ENCODE assay signal across 12 cellular contexts in genomic region chrX:24343719-24344118, GRCh38. TPM values are rescaled to one million over a fixed set of nuclear protein-coding genes. Genes with fewer than 3 reads are reported as not detected.
A peak's percentile ranks its signal among the peaks of the same experiment; 100 is the strongest.
DNase-seq lines count a peak whose midpoint lies in the region; ATAC-seq, FAIRE-seq and TF ChIP-seq lines count a peak whose summit lies in the region.
"Had no signal": no experiment of that assay in that cellular context is flagged by ENCODE, and none has a peak within 500 bp of the region (broad histone marks: within the 10 kb centered on the region; RNA-seq: fewer than 3 reads in every experiment).

No MANE protein-coding gene starts in this region.

- peaks cover 16% of the 10 kb centered on the region for H3K4me1 Mint-ChIP-seq in activated T-helper 17 cell treated with anti-CD3 and anti-CD28 coated beads, Interleukin-2, amount 50 U/mL, for 72 hours
- H3K4me1 Mint-ChIP-seq: CD4-positive, alpha-beta memory T cell had no signal

- H3K36me3 ChIP-seq in hepatocyte (replicated peaks; ENCODE audit: insufficient read depth, low read depth) (no peaks in the 10 kb centered on the region), testis (ENCODE audit: low read depth, missing control alignments) (no peaks in the 10 kb centered on the region)
- H3K36me3 ChIP-seq: neutrophil, upper lobe of right lung had no signal

- peak; percentile 86 for ATAC-seq in GM19452 (IDR thresholded peaks at IDR 0.05; ENCODE audit: unreplicated experiment)
- peak; percentile 71 for ATAC-seq in HG03159 (IDR thresholded peaks at IDR 0.05; ENCODE audit: unreplicated experiment)
- peak; percentile 38 for ATAC-seq in activated T-helper 17 cell treated with anti-CD3 and anti-CD28 coated beads, Interleukin-2, amount 50 U/mL, for 72 hours (replicated peaks)
- ATAC-seq in GM21381 (IDR thresholded peaks at IDR 0.05; ENCODE audit: unreplicated experiment) = no peak
- ATAC-seq: upper lobe of right lung had no signal

- no peak for DNase-seq in GM12892 (ENCODE audit: insufficient read length)
- DNase-seq in hepatocyte (ENCODE audit: low spot score) = no peak
- DNase-seq in activated CD4-positive, CD25-positive, alpha-beta regulatory T cell (lab: John Stamatoyannopoulos, UW) = no peak
- DNase-seq in testis = no peak
- DNase-seq: CD4-positive, alpha-beta memory T cell; upper lobe of right lung had no signal

- H3K9me3 Mint-ChIP-seq in activated T-helper 17 cell treated with anti-CD3 and anti-CD28 coated beads, Interleukin-2, amount 50 U/mL, for 72 hours = no peaks in the 10 kb centered on the region
- H3K9me3 Mint-ChIP-seq: CD4-positive, alpha-beta memory T cell had no signal

- no peak for TF ChIP-seq POLR2A in GM12892 (IDR thresholded peaks at IDR 0.05; ENCODE audit: low read depth, low read length)
- no peak for TF ChIP-seq POLR2A in testis (IDR thresholded peaks at IDR 0.05)

- no peak overlapping the region for H3K4me2 ChIP-seq in hepatocyte

- peak; percentile 78 for FAIRE-seq in GM12892 (lab: Jason Lieb, UNC)

- TF ChIP-seq CTCF in hepatocyte (IDR thresholded peaks at IDR 0.05; ENCODE audit: poor library complexity) = no peak
- TF ChIP-seq CTCF in testis (IDR thresholded peaks at IDR 0.05) = no peak

- H3K27me3 ChIP-seq in hepatocyte = no peaks in the 10 kb centered on the region
- no peaks in the 10 kb centered on the region for H3K27me3 ChIP-seq in testis
- H3K27me3 ChIP-seq: upper lobe of right lung had no signal

- H3K9me2 ChIP-seq in hepatocyte (replicated peaks; ENCODE audit: insufficient read depth) = no peaks in the 10 kb centered on the region

- H3K4me3 ChIP-seq in hepatocyte = no peak overlapping the region
- H3K4me3 ChIP-seq in testis = no peak overlapping the region
- H3K4me3 ChIP-seq: SK-N-MC, upper lobe of right lung had no signal

- no peaks in the 10 kb centered on the region for H3K36me3 Mint-ChIP-seq in activated T-helper 17 cell treated with anti-CD3 and anti-CD28 coated beads, Interleukin-2, amount 50 U/mL, for 72 hours (ENCODE audit: low read depth)
- H3K36me3 Mint-ChIP-seq: CD4-positive, alpha-beta memory T cell had no signal

- whole genome bisulfite sequencing in hepatocyte (ENCODE audit: low lambda C conversion rate, missing lambda C conversion rate) = 89% methylated on average over 9 of the region's 9 CpGs
- 78 to 81% methylated on average over 9 of the region's 9 CpGs for whole genome bisulfite sequencing in testis, 2 donors

- no peaks in the 10 kb centered on the region for H4K20me1 ChIP-seq in hepatocyte (ENCODE audit: insufficient read depth, poor library complexity, severe bottlenecking)

- H3K4me1 ChIP-seq in hepatocyte (ENCODE audit: insufficient read depth) (peaks cover 12% of the 10 kb centered on the region), testis (no peaks in the 10 kb centered on the region)
- H3K4me1 ChIP-seq: upper lobe of right lung had no signal

- H3K4me3 Mint-ChIP-seq in activated T-helper 17 cell treated with anti-CD3 and anti-CD28 coated beads, Interleukin-2, amount 50 U/mL, for 72 hours = peak overlapping the region; percentile 25

- peaks cover 5% of the 10 kb centered on the region for H3K27me3 Mint-ChIP-seq in activated T-helper 17 cell treated with anti-CD3 and anti-CD28 coated beads, Interleukin-2, amount 50 U/mL, for 72 hours

- H3K9me3 ChIP-seq in hepatocyte (ENCODE audit: low read depth) (no peaks in the 10 kb centered on the region), testis (no peaks in the 10 kb centered on the region)
- H3K9me3 ChIP-seq: neutrophil, upper lobe of right lung had no signal

- H3K79me2 ChIP-seq in hepatocyte = no peaks in the 10 kb centered on the region

- H3K27ac ChIP-seq in hepatocyte (no peak overlapping the region), testis (no peak overlapping the region)
- H3K27ac ChIP-seq: neutrophil, SK-N-MC, upper lobe of right lung had no signal

- no peak overlapping the region for H3K27ac Mint-ChIP-seq in activated T-helper 17 cell treated with anti-CD3 and anti-CD28 coated beads, Interleukin-2, amount 50 U/mL, for 72 hours

- intact Hi-C loops in testis (cut with DNase I; ENCODE audit: low total_unique reads) = no loop called here

- H2AFZ ChIP-seq in hepatocyte = no peak overlapping the region

RNA-seq across cellular contexts. Expression of gene SUPT20HL1, which starts 16.7 kb away (rescaled TPM):
- not detected for polyA plus RNA-seq in GM12892 (2012; ENCODE audit: missing spikeins)
- 1 to 10 TPM in 1 of 2 donors, under 1 TPM in 1; 0.71 to 1.4 TPM for total RNA-seq in activated T-helper 17 cell treated with anti-CD3 and anti-CD28 coated beads, Interleukin-2, amount 50 U/mL, for 72 hours
- total RNA-seq in hepatocyte (not detected in 2 replicates), testis (1 to 10 TPM; 1.5 to 3.1 TPM)
- polyA plus RNA-seq in hepatocyte (0.07 TPM in 1 of 2 replicates, not detected in the other), testis (ENCODE audit: insufficient read depth, low read depth, low replicate concordance) (0.99 TPM)
- total RNA-seq: CD4-positive, alpha-beta memory T cell; upper lobe of right lung had no signal
- polyA plus RNA-seq: CD4-positive, alpha-beta memory T cell had no signal

RNA-seq across cellular contexts. Expression of gene SUPT20HL2, which starts 29.9 kb away (rescaled TPM):
- polyA plus RNA-seq in GM12892 (2012; ENCODE audit: missing spikeins) = not detected
- not detected for total RNA-seq in activated T-helper 17 cell treated with anti-CD3 and anti-CD28 coated beads, Interleukin-2, amount 50 U/mL, for 72 hours
- total RNA-seq in hepatocyte (not detected in 2 replicates), testis (10 to 100 TPM; 17.0 to 17.1 TPM)
- polyA plus RNA-seq in hepatocyte (not detected in 2 replicates), testis (ENCODE audit: insufficient read depth, low read depth, low replicate concordance) (2.0 TPM)
- total RNA-seq: CD4-positive, alpha-beta memory T cell; upper lobe of right lung had no signal
- polyA plus RNA-seq: CD4-positive, alpha-beta memory T cell had no signal

Comparison
In these comparisons a context has a peak if more than half of its experiments do, and no peak if none do; other contexts are left out.
1. RNA of gene SUPT20HL2, which starts 29.9 kb away (total RNA-seq): 17.0 to 17.1 TPM in testis; not detected in activated T-helper 17 cell treated with anti-CD3 and anti-CD28 coated beads, Interleukin-2, amount 50 U/mL, for 72 hours and not detected in hepatocyte; every median in the first group is over 10 times any median in the second.